In genomic region chr19:14603990-14604387, GRCh38 we compare ENCODE assay signal across 11 cellular contexts. TPM values are rescaled to one million over a fixed set of nuclear protein-coding genes. Genes with fewer than 3 reads are reported as not detected.
DNase-seq lines count a peak whose midpoint lies in the region; ATAC-seq, FAIRE-seq and TF ChIP-seq lines count a peak whose summit lies in the region.
"Had no signal": no experiment of that assay in that cellular context is flagged by ENCODE, and none has a peak within 500 bp of the region (broad histone marks: within the 10 kb centered on the region; RNA-seq: fewer than 3 reads in every experiment).

No MANE protein-coding gene starts in this region.

- no peaks in the 10 kb centered on the region for H3K4me1 ChIP-seq in GM23338 (ENCODE audit: insufficient read depth)
- H3K4me1 ChIP-seq in PC-9 (replicated peaks; ENCODE audit: insufficient read depth): no peaks in the 10 kb centered on the region

- BruUV-seq in PC-9 (replicated peaks; lab: Mats Ljungman, UMichigan): no TSS peak

- H3K9me2 ChIP-seq in GM23338 (ENCODE audit: insufficient read depth) (no peaks in the 10 kb centered on the region), PC-9 (ENCODE audit: insufficient read depth) (no peaks in the 10 kb centered on the region)

- H3K27ac ChIP-seq in GM23338 (ENCODE audit: low read depth) (no peak overlapping the region), PC-9 (no peak overlapping the region)

- CTCF ChIA-PET in PC-9 (lab: Charles Lee): no interaction called here

- POLR2A ChIA-PET in PC-9 (lab: Charles Lee; ENCODE audit: unreplicated experiment): no interaction called here

- H4K20me1 ChIP-seq in GM23338 (replicated peaks; ENCODE audit: insufficient read depth): no peaks in the 10 kb centered on the region
- no peaks in the 10 kb centered on the region for H4K20me1 ChIP-seq in PC-9 (ENCODE audit: insufficient read depth)

- intact Hi-C loops in PC-9 (cut with micrococcal nuclease; ENCODE audit: unreplicated experiment): no loop called here

- H3F3A ChIP-seq in GM23338 (replicated peaks; ENCODE audit: low read depth) (no peaks in the 10 kb centered on the region), PC-9 (ENCODE audit: insufficient read depth, low read depth) (no peaks in the 10 kb centered on the region)

- H3K4me3 Mint-ChIP-seq in GM23338: no peak overlapping the region
- peak overlapping the region; percentile 19 to 68 for H3K4me3 Mint-ChIP-seq in stimulated activated naive CD8-positive, alpha-beta T cell treated with anti-CD3 and anti-CD28 coated beads, Interleukin-15, amount 100 ng/mL, for 72 hours

- H3K4me2 ChIP-seq in GM23338 (no peak overlapping the region), PC-9 (no peak overlapping the region)

- H3K36me3 Mint-ChIP-seq in activated naive CD4-positive, alpha-beta T cell treated with anti-CD3 and anti-CD28 coated beads, Interleukin-2, amount 50 U/mL, for 72 hours: peaks cover 0 to 15% of the 10 kb centered on the region in 2 donors
- peaks cover 28% of the 10 kb centered on the region for H3K36me3 Mint-ChIP-seq in GM23338 (ENCODE audit: low read depth)

- FAIRE-seq in D721Med (lab: Jason Lieb, UNC): no peak
- FAIRE-seq: bronchial epithelial cell had no signal

- H3K9me3 Mint-ChIP-seq in activated naive CD4-positive, alpha-beta T cell treated with anti-CD3 and anti-CD28 coated beads, Interleukin-2, amount 50 U/mL, for 72 hours: peaks cover 0 to 13% of the 10 kb centered on the region in 2 donors
- H3K9me3 Mint-ChIP-seq in GM23338: peaks cover 87% of the 10 kb centered on the region
- peaks cover 0 to 14% of the 10 kb centered on the region in 2 donors for H3K9me3 Mint-ChIP-seq in stimulated activated naive CD8-positive, alpha-beta T cell treated with anti-CD3 and anti-CD28 coated beads, Interleukin-15, amount 100 ng/mL, for 72 hours

- peaks cover 5% of the 10 kb centered on the region for H3K27me3 Mint-ChIP-seq in GM23338 (ENCODE audit: insufficient read depth, low read depth, poor library complexity)
- H3K27me3 Mint-ChIP-seq in stimulated activated naive CD8-positive, alpha-beta T cell treated with anti-CD3 and anti-CD28 coated beads, Interleukin-15, amount 100 ng/mL, for 72 hours: no peaks in the 10 kb centered on the region

- ATAC-seq in activated naive CD4-positive, alpha-beta T cell treated with anti-CD3 and anti-CD28 coated beads, Interleukin-2, amount 50 U/mL, for 72 hours: peak; percentile 38 to 84
- ATAC-seq in GM23338 (no peak), HG03565 (IDR thresholded peaks at IDR 0.05; ENCODE audit: unreplicated experiment) (peak; percentile 79)
- ATAC-seq in stimulated activated naive CD8-positive, alpha-beta T cell treated with anti-CD3 and anti-CD28 coated beads, Interleukin-15, amount 100 ng/mL, for 72 hours: peak; percentile 90
- ATAC-seq: left colon had no signal

- TF ChIP-seq CTCF in GM23338 (conservative IDR thresholded peaks at IDR 0.05; ENCODE audit: low read depth in 2 of 2) (no peak), D721Med (IDR thresholded peaks at IDR 0.05; ENCODE audit: insufficient read depth, missing control alignments) (no peak), PC-9 (conservative IDR thresholded peaks at IDR 0.05) (no peak)

- H3K36me3 ChIP-seq in GM23338 (ENCODE audit: insufficient read depth): no peaks in the 10 kb centered on the region
- no peaks in the 10 kb centered on the region for H3K36me3 ChIP-seq in PC-9 (ENCODE audit: low read depth)

- H3K27ac Mint-ChIP-seq in activated naive CD4-positive, alpha-beta T cell treated with anti-CD3 and anti-CD28 coated beads, Interleukin-2, amount 50 U/mL, for 72 hours: peak overlapping the region; percentile 72 to 79
- H3K27ac Mint-ChIP-seq in GM23338: no peak overlapping the region
- peak overlapping the region in 1 of 2 donors; percentile 80 for H3K27ac Mint-ChIP-seq in stimulated activated naive CD8-positive, alpha-beta T cell treated with anti-CD3 and anti-CD28 coated beads, Interleukin-15, amount 100 ng/mL, for 72 hours

- H3K27me3 ChIP-seq in GM23338 (ENCODE audit: insufficient read depth) (no peaks in the 10 kb centered on the region), PC-9 (ENCODE audit: insufficient read depth, low read depth) (peaks cover 49% of the 10 kb centered on the region)

- H3K4me1 Mint-ChIP-seq in GM23338: no peaks in the 10 kb centered on the region
- H3K4me1 Mint-ChIP-seq in stimulated activated naive CD8-positive, alpha-beta T cell treated with anti-CD3 and anti-CD28 coated beads, Interleukin-15, amount 100 ng/mL, for 72 hours: peaks cover 9% of the 10 kb centered on the region

- H2AFZ ChIP-seq in GM23338: 0 out of 2 replicates have a peak overlapping the region, but pooled peaks have one; percentile 61
- H2AFZ ChIP-seq in PC-9: no peak overlapping the region

- no peaks in the 10 kb centered on the region for H3K9me3 ChIP-seq in PC-9 (ENCODE audit: insufficient read depth, low read depth)

- H3K4me3 ChIP-seq in GM23338 (no peak overlapping the region), PC-9 (no peak overlapping the region)

- DNase-seq in activated naive CD4-positive, alpha-beta T cell treated with anti-CD3 and anti-CD28 coated beads, Interleukin-2, amount 50 U/mL, for 72 hours (ENCODE audit: low spot score in 2 of 2): no peak
- no peak for DNase-seq in activated naive CD4-positive, alpha-beta T cell treated with anti-CD3 and anti-CD28 coated beads, Interleukin-2, amount 50 U/mL, for 16 hours
- DNase-seq in GM23338 (ENCODE audit: low spot score): no peak
- DNase-seq in stimulated activated naive CD8-positive, alpha-beta T cell treated with anti-CD3 and anti-CD28 coated beads, Interleukin-15, amount 100 ng/mL, for 72 hours: peak in 1 of 2 donors; percentile 41
- no peak for DNase-seq in D721Med (ENCODE audit: insufficient read length, low spot score)
- DNase-seq in PC-9: no peak
- DNase-seq in NCI-H2171 (lab: John Stamatoyannopoulos, UW): no peak
- DNase-seq: left colon had no signal

- H3K79me2 ChIP-seq in GM23338 (replicated peaks; ENCODE audit: insufficient read depth) (no peaks in the 10 kb centered on the region), PC-9 (ENCODE audit: low read depth) (no peaks in the 10 kb centered on the region)

TF ChIP-seq in GM23338, 12 proteins besides CTCF, POLR2A, EP300 and RAD21:
- no peak for TF ChIP-seq POLR2AphosphoS5 (IDR thresholded peaks at IDR 0.05; ENCODE audit: low read depth)
- TF ChIP-seq EZH2 (IDR thresholded peaks at IDR 0.05; ENCODE audit: low read depth, unreplicated experiment): no peak
- TF ChIP-seq ZNF331 (CRISPR knock-in tag; IDR thresholded peaks at IDR 0.05; ENCODE audit: low read depth): no peak
- TF ChIP-seq, protein P1, sequence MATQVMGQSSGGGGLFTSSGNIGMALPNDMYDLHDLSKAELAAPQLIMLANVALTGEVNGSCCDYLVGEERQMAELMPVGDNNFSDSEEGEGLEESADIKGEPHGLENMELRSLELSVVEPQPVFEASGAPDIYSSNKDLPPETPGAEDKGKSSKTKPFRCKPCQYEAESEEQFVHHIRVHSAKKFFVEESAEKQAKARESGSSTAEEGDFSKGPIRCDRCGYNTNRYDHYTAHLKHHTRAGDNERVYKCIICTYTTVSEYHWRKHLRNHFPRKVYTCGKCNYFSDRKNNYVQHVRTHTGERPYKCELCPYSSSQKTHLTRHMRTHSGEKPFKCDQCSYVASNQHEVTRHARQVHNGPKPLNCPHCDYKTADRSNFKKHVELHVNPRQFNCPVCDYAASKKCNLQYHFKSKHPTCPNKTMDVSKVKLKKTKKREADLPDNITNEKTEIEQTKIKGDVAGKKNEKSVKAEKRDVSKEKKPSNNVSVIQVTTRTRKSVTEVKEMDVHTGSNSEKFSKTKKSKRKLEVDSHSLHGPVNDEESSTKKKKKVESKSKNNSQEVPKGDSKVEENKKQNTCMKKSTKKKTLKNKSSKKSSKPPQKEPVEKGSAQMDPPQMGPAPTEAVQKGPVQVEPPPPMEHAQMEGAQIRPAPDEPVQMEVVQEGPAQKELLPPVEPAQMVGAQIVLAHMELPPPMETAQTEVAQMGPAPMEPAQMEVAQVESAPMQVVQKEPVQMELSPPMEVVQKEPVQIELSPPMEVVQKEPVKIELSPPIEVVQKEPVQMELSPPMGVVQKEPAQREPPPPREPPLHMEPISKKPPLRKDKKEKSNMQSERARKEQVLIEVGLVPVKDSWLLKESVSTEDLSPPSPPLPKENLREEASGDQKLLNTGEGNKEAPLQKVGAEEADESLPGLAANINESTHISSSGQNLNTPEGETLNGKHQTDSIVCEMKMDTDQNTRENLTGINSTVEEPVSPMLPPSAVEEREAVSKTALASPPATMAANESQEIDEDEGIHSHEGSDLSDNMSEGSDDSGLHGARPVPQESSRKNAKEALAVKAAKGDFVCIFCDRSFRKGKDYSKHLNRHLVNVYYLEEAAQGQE (IDR thresholded peaks at IDR 0.05; ENCODE audit: unreplicated experiment): no peak
- no peak for TF ChIP-seq JUNB (IDR thresholded peaks at IDR 0.05; ENCODE audit: unreplicated experiment)
- TF ChIP-seq EZH2phosphoT487 (IDR thresholded peaks at IDR 0.05; ENCODE audit: unreplicated experiment): no peak
- TF ChIP-seq CREB1 (CRISPR knock-in tag; IDR thresholded peaks at IDR 0.05; ENCODE audit: low read depth): no peak
- no peak for TF ChIP-seq ZNF114 (CRISPR knock-in tag; IDR thresholded peaks at IDR 0.05)

RNA-seq across cellular contexts. Expression of gene CLEC17A, which starts 21.1 kb away (rescaled TPM):
- under 1 TPM; 0.16 to 0.43 TPM for total RNA-seq in activated naive CD4-positive, alpha-beta T cell treated with anti-CD3 and anti-CD28 coated beads, Interleukin-2, amount 50 U/mL, for 72 hours
- 0.17 TPM in 1 of 2 replicates, not detected in the other for total RNA-seq in GM23338 (2014; rRNA removed; shearing (Covaris generic))
- polyA plus RNA-seq in GM23338 (2016; fragmentation: Nextera tagmentation; extraction: Ambion mirVana): 0.21 TPM in 1 of 2 replicates, not detected in the other
- not detected in 2 replicates for total RNA-seq in PC-9 (2021)
- total RNA-seq: bronchial epithelial cell had no signal
- polyA plus RNA-seq: AG04450 had no signal

RNA-seq across cellular contexts. Expression of gene NDUFB7, which starts 32.1 kb away (rescaled TPM):
- total RNA-seq in activated naive CD4-positive, alpha-beta T cell treated with anti-CD3 and anti-CD28 coated beads, Interleukin-2, amount 50 U/mL, for 72 hours: 100 to 1,000 TPM; 111 to 129 TPM
- total RNA-seq in GM23338 (2014; rRNA removed; shearing (Covaris generic)): 289 and 398 TPM in 2 replicates
- 463 and 501 TPM in 2 replicates for polyA plus RNA-seq in GM23338 (2016; fragmentation: Nextera tagmentation; extraction: Ambion mirVana)
- 192 and 248 TPM in 2 replicates for total RNA-seq in PC-9 (2021)
